ENCODE assay signal across 8 cellular contexts in genomic region chr16:85168732-85169256, GRCh38. TPM values are rescaled to one million over a fixed set of nuclear protein-coding genes. Genes with fewer than 3 reads are reported as not detected.
A peak's percentile ranks its signal among the peaks of the same experiment; 100 is the strongest.
DNase-seq lines count a peak whose midpoint lies in the region; ATAC-seq and TF ChIP-seq lines count a peak whose summit lies in the region.

No MANE protein-coding gene starts in this region.

- no peak for TF ChIP-seq CTCF in neural crest cell (conservative IDR thresholded peaks at IDR 0.05)

- H3K4me1 Mint-ChIP-seq in neural crest cell (peaks cover 40% of the 10 kb centered on the region), immature natural killer cell (no peaks in the 10 kb centered on the region)
- H3K4me1 Mint-ChIP-seq in activated CD4-positive, alpha-beta memory T cell treated with anti-CD3 and anti-CD28 coated beads, Interleukin-2, amount 10 ng/mL, durations not matched to agents 7 days and 5 days: peaks cover 2% of the 10 kb centered on the region

- peak; percentile 77 for DNase-seq in G401 (ENCODE audit: low spot score)
- peak; percentile 69 for DNase-seq in NCI-H2227 (lab: John Stamatoyannopoulos, UW; ENCODE audit: unreplicated experiment)
- DNase-seq in epidermal melanocyte (ENCODE audit: insufficient read length, low spot score): peak; percentile 58
- DNase-seq in neural crest cell (ENCODE audit: low read depth, low spot score): peak; percentile 46
- no peak for DNase-seq in activated CD4-positive, alpha-beta memory T cell treated with anti-CD3 and anti-CD28 coated beads, Interleukin-2, amount 10 ng/mL, durations not matched to agents 7 days and 5 days
- no peak for DNase-seq in immature natural killer cell
- no peak for DNase-seq in SK-N-DZ (ENCODE audit: low spot score)

- peaks cover 57% of the 10 kb centered on the region for H3K27me3 Mint-ChIP-seq in neural crest cell (ENCODE audit: low read depth)
- peaks cover 56% of the 10 kb centered on the region for H3K27me3 Mint-ChIP-seq in activated CD4-positive, alpha-beta memory T cell treated with anti-CD3 and anti-CD28 coated beads, Interleukin-2, amount 10 ng/mL, durations not matched to agents 7 days and 5 days
- H3K27me3 Mint-ChIP-seq in immature natural killer cell (ENCODE audit: low read depth in 3 of 3): peaks cover 8 to 16% (median 9%) of the 10 kb centered on the region in 3 donors

- H3K4me3 Mint-ChIP-seq in neural crest cell: peak overlapping the region; percentile 85
- no peak overlapping the region for H3K4me3 Mint-ChIP-seq in activated CD4-positive, alpha-beta memory T cell treated with anti-CD3 and anti-CD28 coated beads, Interleukin-2, amount 10 ng/mL, durations not matched to agents 7 days and 5 days
- H3K4me3 Mint-ChIP-seq in immature natural killer cell: peak overlapping the region in 2 of 5 donors; percentile 24 to 73

- H3K27ac Mint-ChIP-seq in neural crest cell (ENCODE audit: unreplicated experiment) (no peak overlapping the region), immature natural killer cell (no peak overlapping the region)
- H3K27ac Mint-ChIP-seq in activated CD4-positive, alpha-beta memory T cell treated with anti-CD3 and anti-CD28 coated beads, Interleukin-2, amount 10 ng/mL, durations not matched to agents 7 days and 5 days: no peak overlapping the region

- H3K36me3 Mint-ChIP-seq in neural crest cell (ENCODE audit: low read depth) (no peaks in the 10 kb centered on the region), immature natural killer cell (no peaks in the 10 kb centered on the region)
- H3K36me3 Mint-ChIP-seq in activated CD4-positive, alpha-beta memory T cell treated with anti-CD3 and anti-CD28 coated beads, Interleukin-2, amount 10 ng/mL, durations not matched to agents 7 days and 5 days (ENCODE audit: low read depth): no peaks in the 10 kb centered on the region

- CTCF ChIA-PET in activated CD4-positive, alpha-beta memory T cell treated with anti-CD3 and anti-CD28 coated beads, Interleukin-2, amount 10 ng/mL, durations not matched to agents 7 days and 5 days (lab: Charles Lee): no interaction called here

- POLR2A ChIA-PET in activated CD4-positive, alpha-beta memory T cell treated with anti-CD3 and anti-CD28 coated beads, Interleukin-2, amount 10 ng/mL, durations not matched to agents 7 days and 5 days (lab: Charles Lee): no interaction called here

- H3K9me3 Mint-ChIP-seq in neural crest cell (no peaks in the 10 kb centered on the region), immature natural killer cell (no peaks in the 10 kb centered on the region)
- no peaks in the 10 kb centered on the region for H3K9me3 Mint-ChIP-seq in activated CD4-positive, alpha-beta memory T cell treated with anti-CD3 and anti-CD28 coated beads, Interleukin-2, amount 10 ng/mL, durations not matched to agents 7 days and 5 days

- in situ Hi-C loops in G401 (cut with HindIII; ENCODE audit: low sequenced_read_pairs): no loop called here

- ATAC-seq in GM18858 (IDR thresholded peaks at IDR 0.05; ENCODE audit: unreplicated experiment): no peak

RNA-seq across cellular contexts. Expression of gene CIBAR2, which starts 56.5 kb away (rescaled TPM):
- total RNA-seq in G401 (2014; rRNA removed; shearing (Covaris generic)): 0.37 and 0.51 TPM in 2 replicates
- not detected in 2 replicates for total RNA-seq in neural crest cell
- total RNA-seq in activated CD4-positive, alpha-beta memory T cell treated with anti-CD3 and anti-CD28 coated beads, Interleukin-2, amount 10 ng/mL, durations not matched to agents 7 days and 5 days: not detected
- under 1 TPM in 1 of 3 donors, not detected in 2; 0.71 TPM for polyA plus RNA-seq in immature natural killer cell
- not detected in 2 replicates for polyA plus RNA-seq in SK-N-DZ (2014; cell fraction: cytosol; rRNA removed)
- 0.38 TPM in 1 of 2 replicates, not detected in the other for polyA plus RNA-seq in SK-N-DZ (2014; cell fraction: nucleus; rRNA removed)

Comparison
In these comparisons a context has a peak if more than half of its experiments do, and no peak if none do; other contexts are left out.
1. DNase-seq: peak in G401 (single experiment), NCI-H2227 (single experiment), epidermal melanocyte (single experiment) and neural crest cell (single experiment); none in activated CD4-positive, alpha-beta memory T cell treated with anti-CD3 and anti-CD28 coated beads, Interleukin-2, amount 10 ng/mL, durations not matched to agents 7 days and 5 days (single experiment), immature natural killer cell (0 of 3) and SK-N-DZ (single experiment).